Comparison of ENCODE assay signal across 20 cellular contexts in the genomic region with DNA sequence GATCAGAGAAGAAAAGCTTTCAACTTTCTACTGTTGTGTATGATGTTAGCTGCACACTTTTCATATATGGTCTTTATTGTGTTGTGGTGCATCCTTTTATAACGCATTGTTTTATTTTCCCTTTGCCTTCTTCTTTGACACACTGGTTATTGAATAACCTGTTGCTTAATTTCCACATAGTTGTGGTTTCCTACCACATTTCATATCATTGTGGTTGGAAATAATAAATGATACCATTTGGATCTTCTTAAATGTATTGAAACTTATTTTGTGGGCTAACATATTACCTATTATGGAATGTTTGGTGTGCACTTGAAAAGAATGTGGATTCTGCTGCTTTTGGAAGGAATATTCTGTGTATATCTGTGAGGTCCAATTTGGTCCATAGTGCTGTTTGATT.
DNase-seq lines count a peak whose midpoint lies in the region; TF ChIP-seq lines count a peak whose summit lies in the region.
"Had no signal": no experiment of that assay in that cellular context is flagged by ENCODE, and none has a peak within 500 bp of the region (broad histone marks: within the 10 kb centered on the region; RNA-seq: fewer than 3 reads in every experiment).

No MANE protein-coding gene starts in this region.

- DNase-seq in AG10803 (ENCODE audit: low read depth): peak; percentile 22
- DNase-seq in astrocyte of the cerebellum (ENCODE audit: low read depth): peak; percentile 1
- DNase-seq in glomerular visceral epithelial cell (ENCODE audit: extremely low spot score): peak; percentile 37
- DNase-seq in globus pallidus (ENCODE audit: low spot score): no peak
- DNase-seq in activated T-helper 2 cell treated with anti-CD3 and anti-CD28 coated beads, Interferon-gamma antibody, Interleukin-2, Interleukin-4, amounts not matched to agents 10 μg/mL and 5 μg/mL and 100 μg/mL, durations not matched to agents 14 hours and 24 hours and 36 hours (ENCODE audit: low spot score): no peak
- no peak for DNase-seq in prostate gland (ENCODE audit: low spot score)
- no peak for DNase-seq in activated CD8-positive, alpha-beta memory T cell treated with anti-CD3 and anti-CD28 coated beads, Interleukin-2, amount 50 U/mL, for 4 hours
- DNase-seq: C1 segment of cervical spinal cord; CD8-positive, alpha-beta memory T cell; DMS79 treated with DMSO at 0.1 percent for 48 hours; Karpas-422; MM.1S; NCI-H1694 treated with DMSO at 0.1 percent for 48 hours; NCI-H2107; NCI-H510A treated with DMSO at 0.1 percent for 48 hours; NCI-H82; PC-3; SJCRH30 had no signal

- H3K4me1 Mint-ChIP-seq in activated T-helper 2 cell treated with anti-CD3 and anti-CD28 coated beads, Interferon-gamma antibody, Interleukin-2, Interleukin-4, amounts not matched to agents 10 μg/mL and 5 μg/mL and 100 μg/mL, durations not matched to agents 14 hours and 24 hours and 36 hours (ENCODE audit: low read depth): peaks cover 3% of the 10 kb centered on the region
- H3K4me1 Mint-ChIP-seq: CD8-positive, alpha-beta memory T cell had no signal

- no peak overlapping the region for H3K4me3 Mint-ChIP-seq in activated T-helper 2 cell treated with anti-CD3 and anti-CD28 coated beads, Interferon-gamma antibody, Interleukin-2, Interleukin-4, amounts not matched to agents 10 μg/mL and 5 μg/mL and 100 μg/mL, durations not matched to agents 14 hours and 24 hours and 36 hours (ENCODE audit: low read depth)
- H3K4me3 Mint-ChIP-seq: IgD-negative memory B cell had no signal

- H3K9me3 ChIP-seq in HEK293 (ENCODE audit: control insufficient read depth, insufficient read depth, low read depth, low read length): no peaks in the 10 kb centered on the region
- H3K9me3 ChIP-seq in prostate gland: no peaks in the 10 kb centered on the region

- peaks cover 56% of the 10 kb centered on the region for H3K9me3 Mint-ChIP-seq in activated T-helper 2 cell treated with anti-CD3 and anti-CD28 coated beads, Interferon-gamma antibody, Interleukin-2, Interleukin-4, amounts not matched to agents 10 μg/mL and 5 μg/mL and 100 μg/mL, durations not matched to agents 14 hours and 24 hours and 36 hours

- H3K36me3 Mint-ChIP-seq in activated T-helper 2 cell treated with anti-CD3 and anti-CD28 coated beads, Interferon-gamma antibody, Interleukin-2, Interleukin-4, amounts not matched to agents 10 μg/mL and 5 μg/mL and 100 μg/mL, durations not matched to agents 14 hours and 24 hours and 36 hours (ENCODE audit: low read depth): peaks cover 5% of the 10 kb centered on the region

- no peak overlapping the region for H3K27ac Mint-ChIP-seq in activated T-helper 2 cell treated with anti-CD3 and anti-CD28 coated beads, Interferon-gamma antibody, Interleukin-2, Interleukin-4, amounts not matched to agents 10 μg/mL and 5 μg/mL and 100 μg/mL, durations not matched to agents 14 hours and 24 hours and 36 hours
- H3K27ac Mint-ChIP-seq: CD8-positive, alpha-beta memory T cell; IgD-negative memory B cell had no signal

- H3K4me3 ChIP-seq in AG10803 (ENCODE audit: low read length): no peak overlapping the region
- no peak overlapping the region for H3K4me3 ChIP-seq in HEK293 (ENCODE audit: low read depth, low read length)
- H3K4me3 ChIP-seq in astrocyte of the cerebellum (ENCODE audit: low read depth, low read length): no peak overlapping the region
- no peak overlapping the region for H3K4me3 ChIP-seq in prostate gland
- H3K4me3 ChIP-seq: SJCRH30 had no signal

- H3K4me1 ChIP-seq in HEK293 (ENCODE audit: control insufficient read depth, insufficient read depth, low read length): no peaks in the 10 kb centered on the region
- no peaks in the 10 kb centered on the region for H3K4me1 ChIP-seq in prostate gland (replicated peaks)
- H3K4me1 ChIP-seq: SJCRH30 had no signal

- no peaks in the 10 kb centered on the region for H3K27me3 Mint-ChIP-seq in activated T-helper 2 cell treated with anti-CD3 and anti-CD28 coated beads, Interferon-gamma antibody, Interleukin-2, Interleukin-4, amounts not matched to agents 10 μg/mL and 5 μg/mL and 100 μg/mL, durations not matched to agents 14 hours and 24 hours and 36 hours (ENCODE audit: low read depth)
- H3K27me3 Mint-ChIP-seq: IgD-negative memory B cell had no signal

- no peaks in the 10 kb centered on the region for H3K27me3 ChIP-seq in prostate gland (replicated peaks; ENCODE audit: insufficient read depth)
- H3K27me3 ChIP-seq: SJCRH30 had no signal

- TF ChIP-seq CTCF in AG10803 (conservative IDR thresholded peaks at IDR 0.05; ENCODE audit: low read length) (no peak), HEK293 (tag by site-specific recombination; IDR thresholded peaks at IDR 0.05) (no peak), astrocyte of the cerebellum (IDR thresholded peaks at IDR 0.05; ENCODE audit: low read depth, low read length, missing control alignments) (no peak), prostate gland (IDR thresholded peaks at IDR 0.05) (no peak)

- CTCF ChIA-PET in HEK293 (lab: Yijun Ruan, JAX): no interaction called here

- POLR2A ChIA-PET in HEK293 (lab: Yijun Ruan, JAX): interaction anchor here (0.8 kb wide), 1 partner anchor 65 kb away, joined by 4 read pairs; a partner anchor contains a TSS

- TF ChIP-seq POLR2A in prostate gland (IDR thresholded peaks at IDR 0.05): no peak

- in situ Hi-C loops in astrocyte of the cerebellum (cut with HindIII; ENCODE audit: low sequenced_read_pairs): no loop called here

- 83% methylated on average over 1 of the region's 1 CpG for WGBS in prostate gland

- intact Hi-C loops in activated T-helper 2 cell treated with anti-CD3 and anti-CD28 coated beads, Interferon-gamma antibody, Interleukin-2, Interleukin-4, amounts not matched to agents 10 μg/mL and 5 μg/mL and 100 μg/mL, durations not matched to agents 14 hours and 24 hours and 36 hours (cut with micrococcal nuclease): no loop called here
- intact Hi-C loops in prostate gland (cut with DNase I): no loop called here

- H3K27ac ChIP-seq in HEK293 (ENCODE audit: extremely low read depth, low read depth, low read length): no peak overlapping the region
- no peak overlapping the region for H3K27ac ChIP-seq in prostate gland
- H3K27ac ChIP-seq: SJCRH30 had no signal

- H3K36me3 ChIP-seq in HEK293 (ENCODE audit: control insufficient read depth in 2 of 2, insufficient read depth in 1 of 2, low read length in 2 of 2) (no peaks in the 10 kb centered on the region), prostate gland (no peaks in the 10 kb centered on the region)
- H3K36me3 ChIP-seq: SJCRH30 had no signal

TF ChIP-seq in HEK293, 187 proteins besides CTCF, POLR2A, EP300 and RAD21:
- TF ChIP-seq SCRT2 (tag by site-specific recombination; IDR thresholded peaks at IDR 0.05) (0 out of 2 replicates have a peak, but pooled peaks have one; percentile 33), ZNF24 (tag by site-specific recombination; IDR thresholded peaks at IDR 0.05) (no peak)

Comparison
In these comparisons a context has a peak if more than half of its experiments do, and no peak if none do; other contexts are left out.
1. DNase-seq: peak in AG10803 (single experiment), astrocyte of the cerebellum (single experiment) and glomerular visceral epithelial cell (single experiment); none in globus pallidus (single experiment), activated T-helper 2 cell treated with anti-CD3 and anti-CD28 coated beads, Interferon-gamma antibody, Interleukin-2, Interleukin-4, amounts not matched to agents 10 μg/mL and 5 μg/mL and 100 μg/mL, durations not matched to agents 14 hours and 24 hours and 36 hours (single experiment), prostate gland (single experiment) and activated CD8-positive, alpha-beta memory T cell treated with anti-CD3 and anti-CD28 coated beads, Interleukin-2, amount 50 U/mL, for 4 hours (single experiment).